14 cellular contexts compared by ENCODE assay signal in the genomic region with DNA sequence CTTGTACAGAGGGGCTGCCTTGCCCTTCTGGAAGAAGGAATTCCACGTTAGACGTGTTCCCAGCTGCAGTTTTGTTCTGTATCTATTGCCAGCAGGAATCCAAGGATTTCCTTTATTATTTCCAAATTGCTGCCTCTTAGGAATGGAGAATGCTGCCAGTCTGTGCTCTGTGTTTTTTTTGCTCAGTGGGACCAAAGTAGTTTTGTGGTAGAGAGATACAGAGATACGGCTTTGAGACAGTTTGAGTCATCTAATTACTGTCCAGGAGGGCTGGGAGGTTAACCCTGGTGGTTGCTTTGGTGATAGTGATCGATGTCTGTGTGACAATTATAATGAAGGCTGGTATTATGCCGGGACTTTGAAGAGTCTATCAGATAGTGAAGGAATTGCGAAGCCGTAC. TPM values are rescaled to one million over a fixed set of nuclear protein-coding genes. Genes with fewer than 3 reads are reported as not detected.
A peak's percentile ranks its signal among the peaks of the same experiment; 100 is the strongest.
DNase-seq lines count a peak whose midpoint lies in the region; ATAC-seq and TF ChIP-seq lines count a peak whose summit lies in the region.
"Had no signal": no experiment of that assay in that cellular context is flagged by ENCODE, and none has a peak within 500 bp of the region (broad histone marks: within the 10 kb centered on the region; RNA-seq: fewer than 3 reads in every experiment).

No MANE protein-coding gene starts in this region.

- DNase-seq in MCF 10A (ENCODE audit: unreplicated experiment), result no peak
- DNase-seq in breast epithelium (ENCODE audit: low spot score in 2 of 2), result no peak
- DNase-seq in SW480 (ENCODE audit: low spot score), result peak; percentile 91
- DNase-seq in islet precursor cell, result peak; percentile 90
- no peak for DNase-seq in type B pancreatic cell (ENCODE audit: extremely low spot score, unreplicated experiment)
- DNase-seq in COLO829 (ENCODE audit: low spot score), result no peak
- no peak for DNase-seq in NOMO-1 treated with dmso at 0.1 percent for 144 hours (lab: John Stamatoyannopoulos, UW; ENCODE audit: unreplicated experiment)
- DNase-seq: activated CD4-positive, alpha-beta T cell treated with anti-CD3 and anti-CD28 coated beads, Interleukin-2, amount 50 U/mL, for 1 hour; DMS 273 treated with DMSO at 0.1 percent for 48 hours; Kasumi-1; left ventricle myocardium superior; T-helper 17 cell; transverse colon had no signal

- intact Hi-C loops in MCF 10A (cut with micrococcal nuclease) (loop anchor here (10.0 kb wide), 1 partner anchor 228 kb away; a partner anchor contains a TSS), breast epithelium (cut with DNase I; ENCODE audit: low total_unique reads) (no loop called here)

- no peak for ATAC-seq in HG03460 (IDR thresholded peaks at IDR 0.05; ENCODE audit: unreplicated experiment)
- ATAC-seq: left ventricle myocardium superior, T-helper 17 cell had no signal

- no peak overlapping the region for H3K4me3 Mint-ChIP-seq in MCF 10A (ENCODE audit: unreplicated experiment)
- peak overlapping the region; percentile 21 for H3K4me3 Mint-ChIP-seq in type B pancreatic cell
- H3K4me3 Mint-ChIP-seq: T-helper 17 cell had no signal

- H3K36me3 Mint-ChIP-seq in MCF 10A (ENCODE audit: insufficient read depth, unreplicated experiment), result peaks cover 4% of the 10 kb centered on the region
- H3K36me3 Mint-ChIP-seq in type B pancreatic cell, result no peaks in the 10 kb centered on the region

- H3K27me3 Mint-ChIP-seq in MCF 10A (ENCODE audit: insufficient read depth, unreplicated experiment) (no peaks in the 10 kb centered on the region), type B pancreatic cell (no peaks in the 10 kb centered on the region)

- CTCF ChIA-PET in MCF 10A (lab: Yijun Ruan, JAX), result interaction anchor here (0.6 to 8.6 kb wide), 7 partner anchors 14 to 429 kb away, joined by 3 to 54 read pairs (median 3); a partner anchor contains a TSS

- BruUV-seq in MCF 10A (replicated peaks; lab: Mats Ljungman, UMichigan), result no TSS peak

- no peaks in the 10 kb centered on the region for H3K9me3 ChIP-seq in breast epithelium
- H3K9me3 ChIP-seq: transverse colon had no signal

- H3K27ac ChIP-seq in breast epithelium, result no peak overlapping the region
- H3K27ac ChIP-seq: transverse colon had no signal

- no peaks in the 10 kb centered on the region for H3K27me3 ChIP-seq in breast epithelium
- H3K27me3 ChIP-seq: transverse colon had no signal

- no peak for TF ChIP-seq POLR2A in breast epithelium (IDR thresholded peaks at IDR 0.05)

- peaks cover 5 to 13% of the 10 kb centered on the region in 2 donors for H3K4me1 ChIP-seq in breast epithelium

- no peaks in the 10 kb centered on the region for H3K36me3 ChIP-seq in breast epithelium
- H3K36me3 ChIP-seq: transverse colon had no signal

- no peak overlapping the region for H3K4me3 ChIP-seq in breast epithelium
- H3K4me3 ChIP-seq: transverse colon had no signal

- POLR2A ChIA-PET in MCF 10A (lab: Yijun Ruan, JAX), result interaction anchor here (2.2 to 12.2 kb wide), 7 partner anchors 7 to 55 kb away, joined by 5 to 142 read pairs (median 21); a partner anchor contains a TSS

- H3K4me1 Mint-ChIP-seq in MCF 10A (ENCODE audit: insufficient read depth, unreplicated experiment) (peaks cover 72% of the 10 kb centered on the region), type B pancreatic cell (ENCODE audit: unreplicated experiment) (peaks cover 85% of the 10 kb centered on the region)

- H3K9me3 Mint-ChIP-seq in MCF 10A (ENCODE audit: unreplicated experiment) (no peaks in the 10 kb centered on the region), type B pancreatic cell (no peaks in the 10 kb centered on the region)

- TF ChIP-seq CTCF in MCF 10A (IDR thresholded peaks at IDR 0.05; ENCODE audit: unreplicated experiment), result no peak
- no peak for TF ChIP-seq CTCF in breast epithelium (IDR thresholded peaks at IDR 0.05)
- TF ChIP-seq CTCF in type B pancreatic cell (conservative IDR thresholded peaks at IDR 0.05), result no peak

- H3K27ac Mint-ChIP-seq in MCF 10A (ENCODE audit: low read depth, unreplicated experiment) (peak overlapping the region; percentile 84), type B pancreatic cell (peak overlapping the region; percentile 23)
- H3K27ac Mint-ChIP-seq: T-helper 17 cell had no signal

RNA-seq across cellular contexts. Expression of a gene that starts 26.3 kb away (rescaled TPM):
- total RNA-seq in MCF 10A (2022), result 80.8 and 89.5 TPM in 2 replicates
- 10 to 100 TPM; 14.5 to 24.2 (median 21.0) TPM for total RNA-seq in breast epithelium
- total RNA-seq in type B pancreatic cell (ENCODE audit: low replicate concordance), result 45.6 and 49.6 TPM in 2 replicates

Comparison
In these comparisons a context has a peak if more than half of its experiments do, and no peak if none do; other contexts are left out.
1. DNase-seq: peak in SW480 (single experiment) and islet precursor cell (single experiment); none in MCF 10A (single experiment), breast epithelium (0 of 2), type B pancreatic cell (single experiment), COLO829 (single experiment) and NOMO-1 treated with dmso at 0.1 percent for 144 hours (single experiment).